ENCODE assay signal across 23 cellular contexts in genomic region chr9:104144336-104144735, GRCh38.
"Had no signal": no experiment of that assay in that cellular context is flagged by ENCODE, and none has a peak within 500 bp of the region (broad histone marks: within the 10 kb centered on the region; RNA-seq: fewer than 3 reads in every experiment).

No MANE protein-coding gene starts in this region.

- H3K27me3 ChIP-seq: gastrocnemius medialis, ovary, right atrium auricular region, tibial artery had no signal

- H3K4me1 Mint-ChIP-seq: brain, memory B cell had no signal

- H3K27ac Mint-ChIP-seq: activated CD4-positive, alpha-beta memory T cell treated with anti-CD3 and anti-CD28 coated beads, Interleukin-2, amount 10 ng/mL, durations not matched to agents 7 days and 5 days; activated CD4-positive, alpha-beta T cell treated with anti-CD3 and anti-CD28 coated beads, Interleukin-2, amount 10 ng/mL, durations not matched to agents 24 days and 14 days; activated naive CD4-positive, alpha-beta T cell treated with anti-CD3 and anti-CD28 coated beads, Interleukin-2, amount 10 ng/mL, durations not matched to agents 7 days and 5 days; activated T-cell treated with anti-CD3 and anti-CD28 coated beads, Interleukin-2, amount 50 U/mL, for 72 hours; brain; memory B cell; natural killer cell treated with Interleukin-12 subunit alpha and Interleukin-12 subunit beta and Interleukin-15 and Interleukin-18, amount 100 ng/mL, for 72 hours; stimulated activated naive CD8-positive, alpha-beta T cell treated with anti-CD3 and anti-CD28 coated beads, Interleukin-15, Interleukin-2, amounts not matched to agents 100 ng/mL and 50 ng/mL, for 24 hours; T-helper 1 cell treated with Interleukin-12 subunit alpha and Interleukin-12 subunit beta and Interleukin-4 antibody, amounts not matched to agents 30 μg/mL and 1 μg/mL, for 36 hours had no signal

- H3K36me3 ChIP-seq: gastrocnemius medialis, ovary, prostate gland, right atrium auricular region had no signal

- ATAC-seq: activated CD4-positive, CD25-positive, alpha-beta regulatory T cell treated with anti-CD3 and anti-CD28 coated beads, Interleukin-2, amount 50 U/mL, for 24 hours; esophagus mucosa; gastrocnemius medialis; natural killer cell treated with Interleukin-12 subunit alpha and Interleukin-12 subunit beta and Interleukin-15 and Interleukin-18, amount 100 ng/mL, for 72 hours had no signal

- H3K27me3 Mint-ChIP-seq: activated CD4-positive, alpha-beta memory T cell treated with anti-CD3 and anti-CD28 coated beads, Interleukin-2, amount 10 ng/mL, durations not matched to agents 7 days and 5 days; activated CD4-positive, alpha-beta T cell treated with anti-CD3 and anti-CD28 coated beads, Interleukin-2, amount 10 ng/mL, durations not matched to agents 24 days and 14 days; activated naive CD4-positive, alpha-beta T cell treated with anti-CD3 and anti-CD28 coated beads, Interleukin-2, amount 10 ng/mL, durations not matched to agents 7 days and 5 days; brain; memory B cell; natural killer cell treated with Interleukin-12 subunit alpha and Interleukin-12 subunit beta and Interleukin-15 and Interleukin-18, amount 100 ng/mL, for 72 hours; stimulated activated naive CD8-positive, alpha-beta T cell treated with anti-CD3 and anti-CD28 coated beads, Interleukin-15, Interleukin-2, amounts not matched to agents 100 ng/mL and 50 ng/mL, for 24 hours had no signal

- H3K4me1 ChIP-seq: gastrocnemius medialis, prostate gland, right atrium auricular region had no signal

- H3K9me3 Mint-ChIP-seq: activated CD4-positive, alpha-beta memory T cell treated with anti-CD3 and anti-CD28 coated beads, Interleukin-2, amount 10 ng/mL, durations not matched to agents 7 days and 5 days; activated CD4-positive, alpha-beta T cell treated with anti-CD3 and anti-CD28 coated beads, Interleukin-2, amount 10 ng/mL, durations not matched to agents 24 days and 14 days; activated naive CD4-positive, alpha-beta T cell treated with anti-CD3 and anti-CD28 coated beads, Interleukin-2, amount 10 ng/mL, durations not matched to agents 7 days and 5 days; activated T-cell treated with anti-CD3 and anti-CD28 coated beads, Interleukin-2, amount 50 U/mL, for 72 hours; brain; memory B cell; natural killer cell treated with Interleukin-12 subunit alpha and Interleukin-12 subunit beta and Interleukin-15 and Interleukin-18, amount 100 ng/mL, for 72 hours; stimulated activated naive CD8-positive, alpha-beta T cell treated with anti-CD3 and anti-CD28 coated beads, Interleukin-15, Interleukin-2, amounts not matched to agents 100 ng/mL and 50 ng/mL, for 24 hours; T-helper 1 cell treated with Interleukin-12 subunit alpha and Interleukin-12 subunit beta and Interleukin-4 antibody, amounts not matched to agents 30 μg/mL and 1 μg/mL, for 36 hours had no signal

- DNase-seq: activated CD4-positive, alpha-beta memory T cell treated with anti-CD3 and anti-CD28 coated beads, Interleukin-2, amount 10 ng/mL, durations not matched to agents 7 days and 5 days; activated CD4-positive, alpha-beta T cell treated with anti-CD3 and anti-CD28 coated beads, Interleukin-2, amount 10 ng/mL, durations not matched to agents 24 days and 14 days; activated effector memory CD4-positive, alpha-beta T cell treated with anti-CD3 and anti-CD28 coated beads, Interleukin-2, amount 50 U/mL, for 16 hours; activated naive CD4-positive, alpha-beta T cell treated with anti-CD3 and anti-CD28 coated beads, Interleukin-2, amount 10 ng/mL, durations not matched to agents 7 days and 5 days; activated T-cell treated with anti-CD3 and anti-CD28 coated beads, Interleukin-2, amount 50 U/mL, for 72 hours; amygdala; caudate nucleus; effector memory CD4-positive, alpha-beta T cell; gastrocnemius medialis; hippocampal formation; ovary; stimulated activated CD4-positive, alpha-beta T cell treated with anti-CD3 and anti-CD28 coated beads, Interleukin-4, amount 100 ng/mL, for 24 hours; T1000; tibial artery had no signal

- H3K9me3 ChIP-seq: gastrocnemius medialis, ovary, prostate gland, right atrium auricular region, tibial artery had no signal

- H3K27ac ChIP-seq: gastrocnemius medialis, ovary, prostate gland, right atrium auricular region, tibial artery had no signal

- H3K4me3 ChIP-seq: gastrocnemius medialis, ovary, prostate gland, right atrium auricular region, tibial artery had no signal

- H3K4me3 Mint-ChIP-seq: activated CD4-positive, alpha-beta memory T cell treated with anti-CD3 and anti-CD28 coated beads, Interleukin-2, amount 10 ng/mL, durations not matched to agents 7 days and 5 days; activated CD4-positive, alpha-beta T cell treated with anti-CD3 and anti-CD28 coated beads, Interleukin-2, amount 10 ng/mL, durations not matched to agents 24 days and 14 days; activated naive CD4-positive, alpha-beta T cell treated with anti-CD3 and anti-CD28 coated beads, Interleukin-2, amount 10 ng/mL, durations not matched to agents 7 days and 5 days; activated T-cell treated with anti-CD3 and anti-CD28 coated beads, Interleukin-2, amount 50 U/mL, for 72 hours; brain; memory B cell; natural killer cell treated with Interleukin-12 subunit alpha and Interleukin-12 subunit beta and Interleukin-15 and Interleukin-18, amount 100 ng/mL, for 72 hours; stimulated activated naive CD8-positive, alpha-beta T cell treated with anti-CD3 and anti-CD28 coated beads, Interleukin-15, Interleukin-2, amounts not matched to agents 100 ng/mL and 50 ng/mL, for 24 hours; T-helper 1 cell treated with Interleukin-12 subunit alpha and Interleukin-12 subunit beta and Interleukin-4 antibody, amounts not matched to agents 30 μg/mL and 1 μg/mL, for 36 hours had no signal
